ENCODE assay signal across 18 cellular contexts in genomic region chr4:15144249-15144966, GRCh38.
DNase-seq lines count a peak whose midpoint lies in the region; ATAC-seq and TF ChIP-seq lines count a peak whose summit lies in the region.
"Had no signal": no experiment of that assay in that cellular context is flagged by ENCODE, and none has a peak within 500 bp of the region (broad histone marks: within the 10 kb centered on the region; RNA-seq: fewer than 3 reads in every experiment).

No MANE protein-coding gene starts in this region.

- no peaks in the 10 kb centered on the region for H3K27me3 ChIP-seq in MG63
- no peaks in the 10 kb centered on the region for H3K27me3 ChIP-seq in uterus
- H3K27me3 ChIP-seq: ovary had no signal

- TF ChIP-seq POLR2A in uterus (IDR thresholded peaks at IDR 0.05) = no peak

- ATAC-seq in left ventricle myocardium superior = peak; percentile 50
- ATAC-seq in GM21723 (IDR thresholded peaks at IDR 0.05; ENCODE audit: unreplicated experiment) = no peak
- ATAC-seq: lower lobe of right lung; stimulated activated effector memory CD8-positive, alpha-beta T cell treated with anti-CD3 and anti-CD28 coated beads, Interleukin-12 subunit alpha, Interleukin-12 subunit beta, amount 100 ng/mL, for 72 hours had no signal

- peak overlapping the region; percentile 48 for H3K27ac ChIP-seq in temporal lobe (ENCODE audit: low read depth, low read length)
- H3K27ac ChIP-seq in uterus = no peak overlapping the region
- H3K27ac ChIP-seq: lower lobe of right lung, ovary had no signal

- no peaks in the 10 kb centered on the region for H3K36me3 ChIP-seq in MG63
- H3K36me3 ChIP-seq in uterus = no peaks in the 10 kb centered on the region
- H3K36me3 ChIP-seq: lower lobe of right lung, ovary had no signal

- H3K4me3 ChIP-seq in MG63 = no peak overlapping the region
- no peak overlapping the region for H3K4me3 ChIP-seq in uterus
- H3K4me3 ChIP-seq: lower lobe of right lung, ovary had no signal

- peaks cover 0 to under 1% of the 10 kb centered on the region in 2 donors for H3K4me1 ChIP-seq in uterus

- H3K9me3 ChIP-seq in MG63 (no peaks in the 10 kb centered on the region), uterus (no peaks in the 10 kb centered on the region)
- H3K9me3 ChIP-seq: lower lobe of right lung, ovary had no signal

- intact Hi-C loops in left ventricle myocardium superior (cut with micrococcal nuclease) (no loop called here), cardiac septum (cut with DNase I) (no loop called here), uterus (cut with DNase I; ENCODE audit: low total_unique reads) (no loop called here)

- DNase-seq in left ventricle myocardium superior (no peak), cardiac septum (ENCODE audit: low spot score) (no peak), RPMI7951 (ENCODE audit: low read depth) (peak; percentile 8), fibroblast of gingiva (ENCODE audit: low read depth) (peak; percentile 38), MG63 (no peak), uterus (no peak)
- DNase-seq: activated B cell treated with CpG ODN at 0.5 μM for 24 hours; activated CD8-positive, alpha-beta memory T cell treated with anti-CD3 and anti-CD28 coated beads, Interleukin-2, amount 50 U/mL, for 48 hours; activated naive CD8-positive, alpha-beta T cell treated with anti-CD3 and anti-CD28 coated beads for 36 hours; AML-193; effector CD8-positive, alpha-beta T cell; lower lobe of right lung; ovary; SHP77; stimulated activated CD4-positive, alpha-beta T cell treated with anti-CD3 and anti-CD28 coated beads, Interleukin-1b, Interleukin-23, amount 100 ng/mL, for 48 hours had no signal

- TF ChIP-seq CTCF in uterus (IDR thresholded peaks at IDR 0.05) = no peak

Comparison
In these comparisons a context has a peak if more than half of its experiments do, and no peak if none do; other contexts are left out.
1. DNase-seq: peak in RPMI7951 (single experiment) and fibroblast of gingiva (single experiment); none in left ventricle myocardium superior (single experiment), cardiac septum (single experiment), MG63 (single experiment) and uterus (0 of 2).